In genomic region chr1:180270767-180271639, GRCh38 we compare ENCODE assay signal across 14 cellular contexts. TPM values are rescaled to one million over a fixed set of nuclear protein-coding genes. Genes with fewer than 3 reads are reported as not detected.
A peak's percentile ranks its signal among the peaks of the same experiment; 100 is the strongest.
DNase-seq lines count a peak whose midpoint lies in the region; ATAC-seq, FAIRE-seq and TF ChIP-seq lines count a peak whose summit lies in the region.
"Had no signal": no experiment of that assay in that cellular context is flagged by ENCODE, and none has a peak within 500 bp of the region (broad histone marks: within the 10 kb centered on the region; RNA-seq: fewer than 3 reads in every experiment).

No MANE protein-coding gene starts in this region.

- H3K36me3 ChIP-seq in mammary epithelial cell (ENCODE audit: insufficient read depth, low read length) = no peaks in the 10 kb centered on the region
- H3K36me3 ChIP-seq in breast epithelium = no peaks in the 10 kb centered on the region

- H3K4me1 ChIP-seq in mammary epithelial cell (ENCODE audit: insufficient read depth, low read length) (peaks cover 5% of the 10 kb centered on the region), breast epithelium (no peaks in the 10 kb centered on the region)

- no peaks in the 10 kb centered on the region for H4K20me1 ChIP-seq in mammary epithelial cell (ENCODE audit: insufficient read depth, low read length)

- in situ Hi-C loops in mammary epithelial cell (cut with MboI; ENCODE audit: low sequenced_read_pairs in 2 of 2) = loop anchor here in 1 of 2 donors (25.0 kb wide), 1 partner anchor 891 kb away; no protein-coding TSS in a partner anchor

- TF ChIP-seq CTCF in mammary epithelial cell (conservative IDR thresholded peaks at IDR 0.05 in 1 of 2, IDR thresholded peaks at IDR 0.05 in 1 of 2; ENCODE audit: extremely low read depth in 1 of 2, insufficient read depth in 1 of 2, low read depth in 1 of 2, low read length in 2 of 2) (no peak), breast epithelium (IDR thresholded peaks at IDR 0.05) (no peak), brain (conservative IDR thresholded peaks at IDR 0.05) (no peak)

- 54% methylated on average over 17 of the region's 18 CpGs for WGBS in mammary epithelial cell (ENCODE audit: low coverage, missing lambda C conversion rate)

- peak; percentile 10 for DNase-seq in mammary epithelial cell
- DNase-seq in breast epithelium (ENCODE audit: low spot score in 2 of 2) = no peak
- peak; percentile 85 for DNase-seq in left kidney (ENCODE audit: low read depth, low spot score)
- no peak for DNase-seq in urothelium cell line (ENCODE audit: low spot score)
- no peak for DNase-seq in COLO829 (ENCODE audit: low spot score)
- no peak for DNase-seq in activated CD4-positive, alpha-beta memory T cell treated with anti-CD3 and anti-CD28 coated beads for 36 hours
- DNase-seq: effector CD4-positive, alpha-beta T cell; stimulated activated CD4-positive, alpha-beta T cell treated with anti-CD3 and anti-CD28 coated beads, Interleukin-4, amount 100 ng/mL, for 1 hour; SW 1271 had no signal

- peaks cover 19% of the 10 kb centered on the region for H3K36me3 Mint-ChIP-seq in brain
- H3K36me3 Mint-ChIP-seq in activated CD4-positive, alpha-beta memory T cell treated with anti-CD3 and anti-CD28 coated beads for 36 hours = peaks cover 11% of the 10 kb centered on the region

- H2AFZ ChIP-seq in mammary epithelial cell (ENCODE audit: low read depth, low read length) = no peak overlapping the region

- POLR2A ChIA-PET in activated CD4-positive, alpha-beta memory T cell treated with anti-CD3 and anti-CD28 coated beads for 36 hours (lab: Charles Lee) = no interaction called here

- H3K27ac ChIP-seq in mammary epithelial cell (ENCODE audit: insufficient read depth, low read depth, low read length) (no peak overlapping the region), breast epithelium (no peak overlapping the region)
- H3K27ac ChIP-seq: HL-60 had no signal

- BruUV-seq in mammary epithelial cell (replicated peaks; lab: Mats Ljungman, UMichigan) = no TSS peak

- H3K9me3 ChIP-seq in mammary epithelial cell (replicated peaks; ENCODE audit: insufficient read depth, low read length) (no peaks in the 10 kb centered on the region), breast epithelium (no peaks in the 10 kb centered on the region)

- H3K27me3 ChIP-seq in mammary epithelial cell (ENCODE audit: insufficient read depth, low read length) (no peaks in the 10 kb centered on the region), breast epithelium (no peaks in the 10 kb centered on the region)

- ATAC-seq in GM21423 (IDR thresholded peaks at IDR 0.05; ENCODE audit: unreplicated experiment) = no peak

- H3K9ac ChIP-seq in mammary epithelial cell (ENCODE audit: insufficient read depth, low read length) = no peak overlapping the region

- TF ChIP-seq POLR2A in breast epithelium (IDR thresholded peaks at IDR 0.05) = no peak

- H3K27me3 Mint-ChIP-seq in brain = no peaks in the 10 kb centered on the region
- H3K27me3 Mint-ChIP-seq in activated CD4-positive, alpha-beta memory T cell treated with anti-CD3 and anti-CD28 coated beads for 36 hours = no peaks in the 10 kb centered on the region

- no peak overlapping the region for H3K4me3 Mint-ChIP-seq in brain
- no peak overlapping the region for H3K4me3 Mint-ChIP-seq in activated CD4-positive, alpha-beta memory T cell treated with anti-CD3 and anti-CD28 coated beads for 36 hours

- no peak overlapping the region for H3K4me2 ChIP-seq in mammary epithelial cell (ENCODE audit: insufficient read depth, low read depth, low read length)

- H3K9me3 Mint-ChIP-seq in brain = no peaks in the 10 kb centered on the region
- H3K9me3 Mint-ChIP-seq in activated CD4-positive, alpha-beta memory T cell treated with anti-CD3 and anti-CD28 coated beads for 36 hours = no peaks in the 10 kb centered on the region

- intact Hi-C loops in mammary epithelial cell (cut with micrococcal nuclease) (no loop called here), breast epithelium (cut with DNase I; ENCODE audit: low total_unique reads) (no loop called here)
- intact Hi-C loops in activated CD4-positive, alpha-beta memory T cell treated with anti-CD3 and anti-CD28 coated beads for 36 hours (cut with micrococcal nuclease) = no loop called here

- H3K79me2 ChIP-seq in mammary epithelial cell (ENCODE audit: insufficient read depth, low read length) = no peaks in the 10 kb centered on the region

- peak; percentile 71 for FAIRE-seq in urothelium cell line (lab: Jason Lieb, UNC)

- H3K27ac Mint-ChIP-seq in brain = peak overlapping the region; percentile 20 to 70 (median 33)
- H3K27ac Mint-ChIP-seq in activated CD4-positive, alpha-beta memory T cell treated with anti-CD3 and anti-CD28 coated beads for 36 hours = no peak overlapping the region

- CTCF ChIA-PET in mammary epithelial cell (lab: Charles Lee; ENCODE audit: low non-redundant PET) = no interaction called here
- CTCF ChIA-PET in activated CD4-positive, alpha-beta memory T cell treated with anti-CD3 and anti-CD28 coated beads for 36 hours (lab: Charles Lee) = interaction anchor here (1.0 to 1.5 kb wide), 2 partner anchors 207 to 212 kb away, joined by 3 to 4 read pairs; no protein-coding TSS in a partner anchor

- H3K4me1 Mint-ChIP-seq in brain = peaks cover 37% of the 10 kb centered on the region
- no peaks in the 10 kb centered on the region for H3K4me1 Mint-ChIP-seq in activated CD4-positive, alpha-beta memory T cell treated with anti-CD3 and anti-CD28 coated beads for 36 hours (ENCODE audit: low read depth)

- dilution Hi-C loops in mammary epithelial cell (cut with HindIII; ENCODE audit: low sequenced_read_pairs) = no loop called here

- H3K4me3 ChIP-seq in mammary epithelial cell (replicated peaks in 1 of 3; ENCODE audit: insufficient read depth in 1 of 3, low read depth in 2 of 3, low read length in 3 of 3) = no peak overlapping the region
- no peak overlapping the region for H3K4me3 ChIP-seq in breast epithelium
- H3K4me3 ChIP-seq: lung had no signal

RNA-seq across cellular contexts. Expression of gene LHX4, which starts 40.9 kb away (rescaled TPM):
- total RNA-seq in mammary epithelial cell = not detected
- polyA plus RNA-seq in mammary epithelial cell = not detected
- polyA minus RNA-seq in mammary epithelial cell = 0.16 TPM
- total RNA-seq in breast epithelium = not detected
- polyA plus RNA-seq in brain (ENCODE audit: insufficient read depth, low read depth, low replicate concordance) = 0.19 TPM
- total RNA-seq in activated CD4-positive, alpha-beta memory T cell treated with anti-CD3 and anti-CD28 coated beads for 36 hours = not detected
- total RNA-seq: urinary bladder had no signal

Comparison
In these comparisons a context has a peak if more than half of its experiments do, and no peak if none do; other contexts are left out.
1. DNase-seq: peak in mammary epithelial cell (single experiment) and left kidney (single experiment); none in breast epithelium (0 of 2), urothelium cell line (single experiment), COLO829 (single experiment) and activated CD4-positive, alpha-beta memory T cell treated with anti-CD3 and anti-CD28 coated beads for 36 hours (single experiment).